1 cellular context compared by ENCODE assay signal in genomic region chr13:51620165-51620983, GRCh38.
A peak's percentile ranks its signal among the peaks of the same experiment; 100 is the strongest.
TF ChIP-seq lines count a peak whose summit lies in the region.

No MANE protein-coding gene starts in this region.

TF ChIP-seq in HepG2, 621 proteins besides CTCF, POLR2A, EP300 and RAD21 (continued from another document and continues in another):
- TF ChIP-seq TFE3 (CRISPR knock-in tag; IDR thresholded peaks at IDR 0.05) (peak; percentile 44), KLF11 (CRISPR knock-in tag; IDR thresholded peaks at IDR 0.05) (peak; percentile 67; the same call in 1 of the 2 replicates), RFX3 (CRISPR knock-in tag; IDR thresholded peaks at IDR 0.05) (no peak), ZNF350 (CRISPR knock-in tag; IDR thresholded peaks at IDR 0.05; ENCODE audit: borderline replicate concordance, low read depth) (peak; percentile 66), TAF1 (CRISPR knock-in tag; IDR thresholded peaks at IDR 0.05) (0 out of 2 replicates have a peak, but pooled peaks have one; percentile 19), ZNF572 (CRISPR knock-in tag; IDR thresholded peaks at IDR 0.05) (no peak), E2F2 (CRISPR knock-in tag; IDR thresholded peaks at IDR 0.05; ENCODE audit: borderline replicate concordance) (no peak), FOXP1 (IDR thresholded peaks at IDR 0.05) (no peak), FOXP1 (CRISPR knock-in tag; IDR thresholded peaks at IDR 0.05) (peak; percentile 76), ZNF432 (CRISPR knock-in tag; IDR thresholded peaks at IDR 0.05; ENCODE audit: borderline replicate concordance) (no peak), THRA (CRISPR knock-in tag; IDR thresholded peaks at IDR 0.05; ENCODE audit: borderline replicate concordance) (peak; percentile 77; the same call in 1 of the 2 replicates), HDAC2 (CRISPR knock-in tag; IDR thresholded peaks at IDR 0.05) (peak; percentile 93), MZF1 (CRISPR knock-in tag; IDR thresholded peaks at IDR 0.05; ENCODE audit: borderline replicate concordance) (no peak), ZSCAN31 (CRISPR knock-in tag; IDR thresholded peaks at IDR 0.05; ENCODE audit: low read depth) (no peak), SOX6 (IDR thresholded peaks at IDR 0.05) (no peak), SOX6 (CRISPR knock-in tag; IDR thresholded peaks at IDR 0.05) (peak; percentile 99), DDIT3 (CRISPR knock-in tag; IDR thresholded peaks at IDR 0.05) (no peak), MEIS2 (CRISPR knock-in tag; IDR thresholded peaks at IDR 0.05) (peak; percentile 25), ZSCAN25 (CRISPR knock-in tag; IDR thresholded peaks at IDR 0.05) (no peak), RNF2 (conservative IDR thresholded peaks at IDR 0.05; ENCODE audit: low read depth) (no peak), POLR2G (IDR thresholded peaks at IDR 0.05; ENCODE audit: low read depth, low read length) (peak; percentile 46; the same call in 1 of the 2 replicates), ZNF281 (CRISPR knock-in tag; IDR thresholded peaks at IDR 0.05; ENCODE audit: borderline replicate concordance) (peak; percentile 25; the same call in 1 of the 2 replicates), ZSCAN20 (CRISPR knock-in tag; IDR thresholded peaks at IDR 0.05; ENCODE audit: borderline replicate concordance) (no peak), SALL2 (CRISPR knock-in tag; IDR thresholded peaks at IDR 0.05) (no peak), PHF21A (CRISPR knock-in tag; IDR thresholded peaks at IDR 0.05) (peak; percentile 96), STAG1 (CRISPR knock-in tag; IDR thresholded peaks at IDR 0.05) (peak; percentile 45; the same call in 1 of the 2 replicates), ZNF800 (CRISPR knock-in tag; IDR thresholded peaks at IDR 0.05) (no peak), ZBTB40 (IDR thresholded peaks at IDR 0.05) (no peak), ZBTB40 (CRISPR knock-in tag; IDR thresholded peaks at IDR 0.05) (peak; percentile 57; the same call in 1 of the 2 replicates), ZSCAN29 (CRISPR knock-in tag; conservative IDR thresholded peaks at IDR 0.05) (peak; percentile 81), ZNF569 (CRISPR knock-in tag; IDR thresholded peaks at IDR 0.05; ENCODE audit: borderline replicate concordance) (no peak), ZNF839 (CRISPR knock-in tag; IDR thresholded peaks at IDR 0.05; ENCODE audit: borderline replicate concordance) (no peak), ZNF577 (CRISPR knock-in tag; IDR thresholded peaks at IDR 0.05; ENCODE audit: borderline replicate concordance, low read depth) (no peak), ZNF780A (CRISPR knock-in tag; IDR thresholded peaks at IDR 0.05) (no peak), ZNF841 (CRISPR knock-in tag; IDR thresholded peaks at IDR 0.05; ENCODE audit: borderline replicate concordance) (no peak), ZKSCAN8 (CRISPR knock-in tag; IDR thresholded peaks at IDR 0.05; ENCODE audit: borderline replicate concordance) (peak; percentile 92; the same call in 1 of the 2 replicates), TGIF2 (CRISPR knock-in tag; IDR thresholded peaks at IDR 0.05) (peak; percentile 60), PITX1 (CRISPR knock-in tag; IDR thresholded peaks at IDR 0.05) (peak; percentile 88), NFATC3 (CRISPR knock-in tag; IDR thresholded peaks at IDR 0.05) (no peak), ZIK1 (CRISPR knock-in tag; IDR thresholded peaks at IDR 0.05; ENCODE audit: borderline replicate concordance, low read depth) (no peak), GLI4 (CRISPR knock-in tag; IDR thresholded peaks at IDR 0.05; ENCODE audit: borderline replicate concordance) (no peak), ZNF672 (CRISPR knock-in tag; IDR thresholded peaks at IDR 0.05) (no peak), HMGA1 (CRISPR knock-in tag; conservative IDR thresholded peaks at IDR 0.05) (no peak), ZNF704 (CRISPR knock-in tag; IDR thresholded peaks at IDR 0.05; ENCODE audit: borderline replicate concordance) (no peak), NCOA2 (CRISPR knock-in tag; IDR thresholded peaks at IDR 0.05) (peak; percentile 89), RBM39 (IDR thresholded peaks at IDR 0.05; ENCODE audit: low read depth, low read length, poor library complexity, severe bottlenecking) (no peak), ONECUT2 (CRISPR knock-in tag; IDR thresholded peaks at IDR 0.05) (peak; percentile 64), HNRNPUL1 (IDR thresholded peaks at IDR 0.05; ENCODE audit: low read depth, low read length) (no peak)
